ENCODE assay signal across 8 cellular contexts in genomic region chr14:63470877-63471565, GRCh38.
DNase-seq lines count a peak whose midpoint lies in the region; ATAC-seq and TF ChIP-seq lines count a peak whose summit lies in the region.

No MANE protein-coding gene starts in this region.

- no peak overlapping the region for H3K27ac Mint-ChIP-seq in WTC11

- TF ChIP-seq EP300 in gastroesophageal sphincter (IDR thresholded peaks at IDR 0.05) = no peak

- H3K36me3 ChIP-seq in RWPE2 (ENCODE audit: low read depth) (no peaks in the 10 kb centered on the region), gastroesophageal sphincter (no peaks in the 10 kb centered on the region)

- no peak for TF ChIP-seq POLR2A in gastroesophageal sphincter (IDR thresholded peaks at IDR 0.05)

- H3K27me3 ChIP-seq in RWPE2 (ENCODE audit: insufficient read depth, poor library complexity, severe bottlenecking) (no peaks in the 10 kb centered on the region), gastroesophageal sphincter (no peaks in the 10 kb centered on the region)

- H3K9me3 Mint-ChIP-seq in WTC11 = no peaks in the 10 kb centered on the region

- H3K9me3 ChIP-seq in RWPE2 (ENCODE audit: severe bottlenecking) (no peaks in the 10 kb centered on the region), gastroesophageal sphincter (no peaks in the 10 kb centered on the region)

- ATAC-seq in GM18873 (IDR thresholded peaks at IDR 0.05; ENCODE audit: low FRiP score, unreplicated experiment) (peak; percentile 89), HG03045 (IDR thresholded peaks at IDR 0.05; ENCODE audit: unreplicated experiment) (peak; percentile 83), RWPE2 (ENCODE audit: low read depth) (peak; percentile 88), gastroesophageal sphincter (peak; percentile 61), WTC11 (no peak)

- H3K4me3 ChIP-seq in RWPE2 (ENCODE audit: severe bottlenecking) (no peak overlapping the region), gastroesophageal sphincter (no peak overlapping the region)

- DNase-seq in AG08396 (ENCODE audit: low spot score) = peak; percentile 18
- no peak for DNase-seq in RWPE2 (ENCODE audit: low spot score)
- DNase-seq in WTC11 (ENCODE audit: low spot score) = no peak
- no peak for DNase-seq in D341Med (ENCODE audit: low spot score)
- DNase-seq in NCI-H1694 treated with DMSO at 0.1 percent for 48 hours (lab: John Stamatoyannopoulos, UW) = no peak

- POLR2A ChIA-PET in WTC11 (lab: Charles Lee) = no interaction called here

- no peaks in the 10 kb centered on the region for H3K27me3 Mint-ChIP-seq in WTC11 (ENCODE audit: low read depth)

- CTCF ChIA-PET in WTC11 (lab: Charles Lee) = no interaction called here

- WGBS in gastroesophageal sphincter (ENCODE audit: low coverage in 1 of 2), 2 donors = 36 to 47% methylated on average over 3 of the region's 3 CpGs

- no peak for TF ChIP-seq CTCF in RWPE2 (IDR thresholded peaks at IDR 0.05; ENCODE audit: poor library complexity, severe bottlenecking)
- TF ChIP-seq CTCF in gastroesophageal sphincter (IDR thresholded peaks at IDR 0.05) = no peak
- TF ChIP-seq CTCF in WTC11 (IDR thresholded peaks at IDR 0.05) = no peak

- H3K27ac ChIP-seq in RWPE2 (ENCODE audit: poor library complexity, severe bottlenecking) (peak overlapping the region; percentile 75), gastroesophageal sphincter (no peak overlapping the region)

- H3K4me3 Mint-ChIP-seq in WTC11 = no peak overlapping the region

- H3K36me3 Mint-ChIP-seq in WTC11 = no peaks in the 10 kb centered on the region

- H3K4me1 ChIP-seq in RWPE2 (ENCODE audit: insufficient read depth, poor library complexity, severe bottlenecking) = peaks cover 46% of the 10 kb centered on the region
- H3K4me1 ChIP-seq in gastroesophageal sphincter = peaks cover 10 to 88% (median 13%) of the 10 kb centered on the region in 3 donors

- H3K4me1 Mint-ChIP-seq in WTC11 = peaks cover 16% of the 10 kb centered on the region

TF ChIP-seq in WTC11, 78 proteins besides CTCF, POLR2A, EP300 and RAD21:
- no peak for TF ChIP-seq CBFB (CRISPR knock-in tag; IDR thresholded peaks at IDR 0.05; ENCODE audit: low read depth)
- no peak for TF ChIP-seq ESRRA (CRISPR knock-in tag; IDR thresholded peaks at IDR 0.05; ENCODE audit: borderline replicate concordance)
- TF ChIP-seq KAT7 (CRISPR knock-in tag; IDR thresholded peaks at IDR 0.05; ENCODE audit: borderline replicate concordance) = no peak
- no peak for TF ChIP-seq ZNF671 (CRISPR knock-in tag; IDR thresholded peaks at IDR 0.05)
- no peak for TF ChIP-seq NFE2L1 (CRISPR knock-in tag; IDR thresholded peaks at IDR 0.05)
- no peak for TF ChIP-seq NFYB (CRISPR knock-in tag; conservative IDR thresholded peaks at IDR 0.05; ENCODE audit: low read depth)
- TF ChIP-seq HMGA2 (CRISPR knock-in tag; IDR thresholded peaks at IDR 0.05) = no peak
- TF ChIP-seq, protein P1, sequence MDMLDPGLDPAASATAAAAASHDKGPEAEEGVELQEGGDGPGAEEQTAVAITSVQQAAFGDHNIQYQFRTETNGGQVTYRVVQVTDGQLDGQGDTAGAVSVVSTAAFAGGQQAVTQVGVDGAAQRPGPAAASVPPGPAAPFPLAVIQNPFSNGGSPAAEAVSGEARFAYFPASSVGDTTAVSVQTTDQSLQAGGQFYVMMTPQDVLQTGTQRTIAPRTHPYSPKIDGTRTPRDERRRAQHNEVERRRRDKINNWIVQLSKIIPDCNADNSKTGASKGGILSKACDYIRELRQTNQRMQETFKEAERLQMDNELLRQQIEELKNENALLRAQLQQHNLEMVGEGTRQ (CRISPR knock-in tag; IDR thresholded peaks at IDR 0.05) = no peak
- TF ChIP-seq ZNF423 (CRISPR knock-in tag; IDR thresholded peaks at IDR 0.05) = no peak
- TF ChIP-seq, protein P2, sequence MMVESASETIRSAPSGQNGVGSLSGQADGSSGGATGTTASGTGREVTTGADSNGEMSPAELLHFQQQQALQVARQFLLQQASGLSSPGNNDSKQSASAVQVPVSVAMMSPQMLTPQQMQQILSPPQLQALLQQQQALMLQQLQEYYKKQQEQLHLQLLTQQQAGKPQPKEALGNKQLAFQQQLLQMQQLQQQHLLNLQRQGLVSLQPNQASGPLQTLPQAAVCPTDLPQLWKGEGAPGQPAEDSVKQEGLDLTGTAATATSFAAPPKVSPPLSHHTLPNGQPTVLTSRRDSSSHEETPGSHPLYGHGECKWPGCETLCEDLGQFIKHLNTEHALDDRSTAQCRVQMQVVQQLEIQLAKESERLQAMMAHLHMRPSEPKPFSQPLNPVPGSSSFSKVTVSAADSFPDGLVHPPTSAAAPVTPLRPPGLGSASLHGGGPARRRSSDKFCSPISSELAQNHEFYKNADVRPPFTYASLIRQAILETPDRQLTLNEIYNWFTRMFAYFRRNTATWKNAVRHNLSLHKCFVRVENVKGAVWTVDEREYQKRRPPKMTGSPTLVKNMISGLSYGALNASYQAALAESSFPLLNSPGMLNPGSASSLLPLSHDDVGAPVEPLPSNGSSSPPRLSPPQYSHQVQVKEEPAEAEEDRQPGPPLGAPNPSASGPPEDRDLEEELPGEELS (CRISPR knock-in tag; IDR thresholded peaks at IDR 0.05) = no peak
- TF ChIP-seq, protein P3, sequence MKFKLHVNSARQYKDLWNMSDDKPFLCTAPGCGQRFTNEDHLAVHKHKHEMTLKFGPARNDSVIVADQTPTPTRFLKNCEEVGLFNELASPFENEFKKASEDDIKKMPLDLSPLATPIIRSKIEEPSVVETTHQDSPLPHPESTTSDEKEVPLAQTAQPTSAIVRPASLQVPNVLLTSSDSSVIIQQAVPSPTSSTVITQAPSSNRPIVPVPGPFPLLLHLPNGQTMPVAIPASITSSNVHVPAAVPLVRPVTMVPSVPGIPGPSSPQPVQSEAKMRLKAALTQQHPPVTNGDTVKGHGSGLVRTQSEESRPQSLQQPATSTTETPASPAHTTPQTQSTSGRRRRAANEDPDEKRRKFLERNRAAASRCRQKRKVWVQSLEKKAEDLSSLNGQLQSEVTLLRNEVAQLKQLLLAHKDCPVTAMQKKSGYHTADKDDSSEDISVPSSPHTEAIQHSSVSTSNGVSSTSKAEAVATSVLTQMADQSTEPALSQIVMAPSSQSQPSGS (CRISPR knock-in tag; IDR thresholded peaks at IDR 0.05; ENCODE audit: borderline replicate concordance, low read depth) = no peak
- TF ChIP-seq JUN (CRISPR knock-in tag; IDR thresholded peaks at IDR 0.05) = no peak
